In the genomic region with DNA sequence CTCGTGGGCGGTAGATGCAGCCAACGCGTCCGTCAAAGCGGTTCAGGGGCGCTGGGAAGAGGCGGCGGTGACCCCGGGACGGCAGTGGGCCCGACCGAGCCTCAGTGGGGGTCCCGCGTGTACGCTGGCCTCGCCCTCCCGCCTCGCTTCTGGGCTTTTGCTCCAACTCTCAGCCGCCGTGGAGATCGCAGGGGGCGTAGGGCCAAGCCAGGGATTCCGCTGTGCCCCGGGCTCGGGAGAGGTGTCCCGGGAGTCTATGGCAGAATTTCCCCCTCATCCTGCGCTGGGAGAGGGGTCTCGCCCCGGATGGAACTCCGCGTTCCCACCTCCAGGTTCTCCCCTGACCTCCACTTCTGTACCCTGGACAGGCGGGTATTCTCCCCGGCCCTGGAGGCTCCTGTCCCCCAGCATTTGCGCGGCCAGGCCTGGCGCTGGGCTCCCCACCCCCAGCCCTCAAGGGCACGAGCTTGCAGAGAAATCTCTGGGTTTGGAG, we compare ENCODE assay signal across 10 cellular contexts.
DNase-seq lines count a peak whose midpoint lies in the region; ATAC-seq and TF ChIP-seq lines count a peak whose summit lies in the region.
"Had no signal": no experiment of that assay in that cellular context is flagged by ENCODE, and none has a peak within 500 bp of the region (broad histone marks: within the 10 kb centered on the region; RNA-seq: fewer than 3 reads in every experiment).

No MANE protein-coding gene starts in this region.

- no peak overlapping the region for H3K18ac ChIP-seq in mesendoderm (ENCODE audit: low read length)

- H3K79me1 ChIP-seq in mesendoderm (ENCODE audit: low read length) = no peaks in the 10 kb centered on the region

- H3K4me3 ChIP-seq in heart left ventricle = peak overlapping the region in 10 of 12 donors; percentile 11 to 41 (median 31)
- H3K4me3 ChIP-seq in ectodermal cell (ENCODE audit: insufficient read depth, low read depth, low read length) = peak overlapping the region; percentile 46
- H3K4me3 ChIP-seq in mesendoderm (ENCODE audit: low read length) = peak overlapping the region; percentile 16
- H3K4me3 ChIP-seq in urinary bladder (ENCODE audit: low read depth, low read length) = peak overlapping the region; percentile 44

- H3K56ac ChIP-seq in mesendoderm (ENCODE audit: low read length) = peak overlapping the region; percentile 80

- H3K27me3 ChIP-seq in heart left ventricle (peaks cover 18 to 62% (median 42%) of the 10 kb centered on the region in 9 donors), ectodermal cell (ENCODE audit: control insufficient read depth, insufficient read depth, low read length, poor library complexity, severe bottlenecking) (peaks cover 43% of the 10 kb centered on the region), mesendoderm (ENCODE audit: insufficient read depth, low read length, poor library complexity) (peaks cover 9% of the 10 kb centered on the region)

- no peaks in the 10 kb centered on the region for H3K79me2 ChIP-seq in mesendoderm (ENCODE audit: control insufficient read depth, insufficient read depth, low read length)

- peak in 1 of 4 donors; percentile 12 for ATAC-seq in heart left ventricle
- ATAC-seq in GM18511 (IDR thresholded peaks at IDR 0.05; ENCODE audit: unreplicated experiment) = no peak

- H3K9ac ChIP-seq in mesendoderm (ENCODE audit: low read length) = peak overlapping the region; percentile 67

- DNase-seq in heart left ventricle (peak in 1 of 5 donors; percentile 37), cardiac septum (ENCODE audit: low spot score) (no peak), mesendoderm (no peak), superior temporal gyrus (ENCODE audit: extremely low spot score) (no peak), HUDEP-2 (lab: John Stamatoyannopoulos, UW; ENCODE audit: unreplicated experiment in 76 of 76) (no peak)
- DNase-seq: activated CD4-positive, CD25-positive, alpha-beta regulatory T cell treated with anti-CD3 and anti-CD28 coated beads, Interleukin-2, amount 50 U/mL, for 72 hours; SHP77 treated with DMSO at 0.1 percent for 48 hours had no signal

- H2BK120ac ChIP-seq in mesendoderm (ENCODE audit: low read depth, low read length) = no peak overlapping the region

- no peak overlapping the region for H4K5ac ChIP-seq in mesendoderm (ENCODE audit: low read length)

- no peak overlapping the region for H2AK5ac ChIP-seq in mesendoderm (ENCODE audit: low read length)

- no peak overlapping the region for H2BK5ac ChIP-seq in mesendoderm (ENCODE audit: low read length)

- H3K36me3 ChIP-seq in heart left ventricle (no peaks in the 10 kb centered on the region), ectodermal cell (ENCODE audit: control insufficient read depth, insufficient read depth, low read length) (no peaks in the 10 kb centered on the region), mesendoderm (ENCODE audit: control insufficient read depth, insufficient read depth, low read length) (no peaks in the 10 kb centered on the region), urinary bladder (ENCODE audit: insufficient read depth) (no peaks in the 10 kb centered on the region)

- H3K4me2 ChIP-seq in mesendoderm (ENCODE audit: low read length) = peak overlapping the region; percentile 74

- H3K4me1 ChIP-seq in heart left ventricle = peaks cover 0 to 14% (median 1%) of the 10 kb centered on the region in 12 donors
- peaks cover 6% of the 10 kb centered on the region for H3K4me1 ChIP-seq in ectodermal cell (ENCODE audit: control insufficient read depth, insufficient read depth, low read length)
- no peaks in the 10 kb centered on the region for H3K4me1 ChIP-seq in mesendoderm (ENCODE audit: control insufficient read depth, low read depth, low read length)
- H3K4me1 ChIP-seq in urinary bladder (ENCODE audit: insufficient read depth) = no peaks in the 10 kb centered on the region

- H4K8ac ChIP-seq in mesendoderm (ENCODE audit: low read depth, low read length) = no peak overlapping the region

- H3K27ac ChIP-seq in heart left ventricle = no peak overlapping the region
- H3K27ac ChIP-seq in ectodermal cell (ENCODE audit: insufficient read depth, low read depth, low read length, poor library complexity, severe bottlenecking) = no peak overlapping the region
- no peak overlapping the region for H3K27ac ChIP-seq in mesendoderm (ENCODE audit: low read depth, low read length)
- H3K27ac ChIP-seq in urinary bladder (ENCODE audit: low read depth) = no peak overlapping the region

- H3K9me3 ChIP-seq in heart left ventricle = peaks cover 0 to 11% (median 0%) of the 10 kb centered on the region in 12 donors
- H3K9me3 ChIP-seq in ectodermal cell (ENCODE audit: control insufficient read depth, low read length) = no peaks in the 10 kb centered on the region

- no peak for TF ChIP-seq CTCF in heart left ventricle (IDR thresholded peaks at IDR 0.05)

- H2BK15ac ChIP-seq in mesendoderm (replicated peaks; ENCODE audit: low read depth) = no peak overlapping the region

- no peak overlapping the region for H3K4ac ChIP-seq in mesendoderm (ENCODE audit: low read depth, low read length)

- 2 to 8% (median 4%) methylated on average over 35 to 38 of the region's 38 CpGs for WGBS in heart left ventricle, 4 donors
- 2% methylated on average over 38 of the region's 38 CpGs for WGBS in ectodermal cell, 2 experiments
- WGBS in mesendoderm (ENCODE audit: extremely low coverage, insufficient coverage, low lambda C conversion rate) = no CpG with 5 or more reads among the region's 38 CpGs
- 4% methylated on average over 38 of the region's 38 CpGs for WGBS in urinary bladder

- intact Hi-C loops in heart left ventricle (cut with DNase I) = loop anchor here in 1 of 10 donors (5.0 kb wide), 1 partner anchor 370 kb away; no protein-coding TSS in a partner anchor
- intact Hi-C loops in cardiac septum (cut with DNase I) = no loop called here

- TF ChIP-seq POLR2A in heart left ventricle (IDR thresholded peaks at IDR 0.05) = no peak

- no peak overlapping the region for H3K23ac ChIP-seq in mesendoderm (ENCODE audit: low read length)
